In genomic region chr13:26784704-26785639, GRCh38 we compare ENCODE assay signal across 10 cellular contexts. TPM values are rescaled to one million over a fixed set of nuclear protein-coding genes. Genes with fewer than 3 reads are reported as not detected.
A peak's percentile ranks its signal among the peaks of the same experiment; 100 is the strongest.
DNase-seq lines count a peak whose midpoint lies in the region; ATAC-seq and TF ChIP-seq lines count a peak whose summit lies in the region.
"Had no signal": no experiment of that assay in that cellular context is flagged by ENCODE, and none has a peak within 500 bp of the region (broad histone marks: within the 10 kb centered on the region; RNA-seq: fewer than 3 reads in every experiment).

No MANE protein-coding gene starts in this region.

- H3K4me1 ChIP-seq in right cardiac atrium (ENCODE audit: control insufficient read depth, insufficient read depth, low read length): no peaks in the 10 kb centered on the region

- intact Hi-C loops in right cardiac atrium (cut with DNase I): no loop called here

- ATAC-seq in GM21381 (IDR thresholded peaks at IDR 0.05; ENCODE audit: unreplicated experiment) (peak; percentile 57), right cardiac atrium (peak; percentile 22 to 69), GM21576 (IDR thresholded peaks at IDR 0.05; ENCODE audit: unreplicated experiment) (no peak)

- H3K9me3 ChIP-seq in right cardiac atrium (ENCODE audit: control insufficient read depth, low read length): no peaks in the 10 kb centered on the region

- DNase-seq in CD1c-positive myeloid dendritic cell (ENCODE audit: extremely low spot score) (peak; percentile 16), RPMI8226 (peak; percentile 43), right cardiac atrium (no peak), foreskin fibroblast (no peak), iPS-NIHi11 (ENCODE audit: low spot score) (no peak), DMS79 (lab: John Stamatoyannopoulos, UW) (no peak)

- H3K4me3 ChIP-seq in right cardiac atrium (ENCODE audit: low read length) (no peak overlapping the region), foreskin fibroblast (ENCODE audit: low read depth in 1 of 2, low read length in 2 of 2) (no peak overlapping the region)
- H3K4me3 ChIP-seq: cardiac muscle cell had no signal

- H3K27me3 ChIP-seq in right cardiac atrium (ENCODE audit: control insufficient read depth, insufficient read depth): no peaks in the 10 kb centered on the region

- 34% methylated on average over 18 of the region's 18 CpGs for WGBS in right cardiac atrium

- TF ChIP-seq CTCF in foreskin fibroblast (IDR thresholded peaks at IDR 0.05; ENCODE audit: low read depth, low read length): no peak

- no peak overlapping the region for H3K27ac ChIP-seq in right cardiac atrium (ENCODE audit: low read length)
- H3K27ac ChIP-seq: cardiac muscle cell had no signal

RNA-seq across cellular contexts. Expression of gene GPR12, which starts 24.4 kb away (rescaled TPM):
- total RNA-seq in right cardiac atrium: not detected
- not detected for polyA plus RNA-seq in right cardiac atrium
- total RNA-seq: cardiac muscle cell, lung microvascular endothelial cell had no signal
- polyA plus RNA-seq: cardiac muscle cell had no signal

Comparison
In these comparisons a context has a peak if more than half of its experiments do, and no peak if none do; other contexts are left out.
1. DNase-seq: peak in CD1c-positive myeloid dendritic cell (single experiment) and RPMI8226 (single experiment); none in right cardiac atrium (0 of 3), foreskin fibroblast (0 of 2), iPS-NIHi11 (single experiment) and DMS79 (single experiment).